In the genomic region with DNA sequence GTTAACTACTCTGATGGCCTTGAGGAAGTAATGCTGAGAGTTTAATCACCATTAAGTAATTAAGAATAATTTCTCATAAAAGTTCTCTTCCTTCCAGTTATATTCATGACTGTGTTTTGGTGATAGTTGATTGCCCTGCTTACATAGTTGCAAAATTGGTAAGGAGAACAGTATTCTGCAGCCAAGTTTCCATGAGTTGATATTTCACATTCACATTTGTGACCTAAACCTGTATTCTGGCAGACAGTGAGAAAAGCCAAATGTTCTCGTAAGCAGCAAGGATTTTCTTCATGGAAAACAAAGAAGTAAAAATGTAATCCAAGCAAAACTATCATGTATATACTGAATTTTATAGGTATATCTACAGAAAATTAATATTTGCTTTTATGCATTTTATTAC, we compare ENCODE assay signal across 16 cellular contexts.
DNase-seq lines count a peak whose midpoint lies in the region; ATAC-seq and TF ChIP-seq lines count a peak whose summit lies in the region.
"Had no signal": no experiment of that assay in that cellular context is flagged by ENCODE, and none has a peak within 500 bp of the region (broad histone marks: within the 10 kb centered on the region; RNA-seq: fewer than 3 reads in every experiment).

No MANE protein-coding gene starts in this region.

- in situ Hi-C loops in transverse colon (cut with MboI; ENCODE audit: low pct_ligation_motif_present in 1 of 4, low pct_unique_long_range_greater_than_20kb in 1 of 4, low sequenced_read_pairs in 3 of 4): loop anchor here in 3 of 4 donors (25.0 kb wide), 2 partner anchors 552 to 1002 kb away; no protein-coding TSS in a partner anchor

- H3K36me3 ChIP-seq in right atrium auricular region (no peaks in the 10 kb centered on the region), gastroesophageal sphincter (no peaks in the 10 kb centered on the region), muscle layer of colon (ENCODE audit: insufficient read depth, low read length) (no peaks in the 10 kb centered on the region), transverse colon (no peaks in the 10 kb centered on the region)
- H3K36me3 ChIP-seq: BE2C had no signal

- no peaks in the 10 kb centered on the region for H3K27me3 ChIP-seq in right atrium auricular region
- no peaks in the 10 kb centered on the region for H3K27me3 ChIP-seq in gastroesophageal sphincter
- no peaks in the 10 kb centered on the region for H3K27me3 ChIP-seq in muscle layer of colon (ENCODE audit: control insufficient read depth in 1 of 2, insufficient read depth in 2 of 2, low read length in 2 of 2)
- H3K27me3 ChIP-seq in transverse colon: no peaks in the 10 kb centered on the region
- H3K27me3 ChIP-seq: BE2C had no signal

- H3K4me3 ChIP-seq in right atrium auricular region: no peak overlapping the region
- no peak overlapping the region for H3K4me3 ChIP-seq in gastroesophageal sphincter
- no peak overlapping the region for H3K4me3 ChIP-seq in muscle layer of colon (ENCODE audit: low read depth in 1 of 2, low read length in 2 of 2)
- H3K4me3 ChIP-seq in transverse colon: no peak overlapping the region

- H3K27ac ChIP-seq in right atrium auricular region (peak overlapping the region in 1 of 2 donors; percentile 10), gastroesophageal sphincter (peak overlapping the region in 3 of 4 donors; percentile 57 to 70 (median 59)), muscle layer of colon (ENCODE audit: low read depth, low read length) (peak overlapping the region; percentile 3), transverse colon (peak overlapping the region in 3 of 4 donors; percentile 30 to 72 (median 42))

- TF ChIP-seq POLR2A in gastroesophageal sphincter (IDR thresholded peaks at IDR 0.05) (no peak), transverse colon (IDR thresholded peaks at IDR 0.05) (no peak)

- intact Hi-C loops in Right ventricle myocardium superior (cut with DNase I): no loop called here
- intact Hi-C loops in transverse colon (cut with DNase I; ENCODE audit: low total_unique reads): no loop called here

- DNase-seq in Right ventricle myocardium superior (no peak), right atrium auricular region (ENCODE audit: low spot score) (no peak), transverse colon (no peak), NCI-H1694 (lab: John Stamatoyannopoulos, UW) (no peak)
- DNase-seq: 8988T; BE2C; CD4-positive, alpha-beta T cell; KG1; NCI-H1436 treated with DMSO at 0.1 percent for 48 hours; NCI-H2081 treated with DMSO at 0.1 percent for 48 hours; NCI-H510A; NCI-H774 had no signal

- H3K9me3 ChIP-seq in right atrium auricular region: no peaks in the 10 kb centered on the region
- H3K9me3 ChIP-seq in gastroesophageal sphincter: no peaks in the 10 kb centered on the region
- no peaks in the 10 kb centered on the region for H3K9me3 ChIP-seq in muscle layer of colon (ENCODE audit: low read length)
- no peaks in the 10 kb centered on the region for H3K9me3 ChIP-seq in transverse colon
- H3K9me3 ChIP-seq: BE2C had no signal

- peak; percentile 86 for ATAC-seq in Right ventricle myocardium superior (ENCODE audit: poor library complexity)
- ATAC-seq in gastroesophageal sphincter: peak; percentile 71
- no peak for ATAC-seq in HG03045 (IDR thresholded peaks at IDR 0.05; ENCODE audit: unreplicated experiment)
- ATAC-seq in HG03025 (IDR thresholded peaks at IDR 0.05; ENCODE audit: low FRiP score, unreplicated experiment): no peak

- no peak overlapping the region for H3K9ac ChIP-seq in muscle layer of colon (ENCODE audit: low read length)

- WGBS in gastroesophageal sphincter (ENCODE audit: low coverage in 1 of 2), 2 donors: 12 to 44% methylated on average over 1 of the region's 1 CpG
- WGBS in transverse colon (ENCODE audit: low coverage in 1 of 2), 2 donors: 53 to 63% methylated on average over 1 of the region's 1 CpG

- TF ChIP-seq EP300 in gastroesophageal sphincter (IDR thresholded peaks at IDR 0.05) (no peak), transverse colon (IDR thresholded peaks at IDR 0.05; ENCODE audit: low read depth) (no peak)

- no peak for TF ChIP-seq CTCF in right atrium auricular region (IDR thresholded peaks at IDR 0.05)
- TF ChIP-seq CTCF in gastroesophageal sphincter (IDR thresholded peaks at IDR 0.05): no peak
- no peak for TF ChIP-seq CTCF in transverse colon (IDR thresholded peaks at IDR 0.05)

- no peaks in the 10 kb centered on the region for H3K4me1 ChIP-seq in right atrium auricular region
- H3K4me1 ChIP-seq in gastroesophageal sphincter: peaks cover 0 to 35% (median 7%) of the 10 kb centered on the region in 3 donors
- H3K4me1 ChIP-seq in muscle layer of colon (ENCODE audit: insufficient read depth, low read length): peaks cover 19% of the 10 kb centered on the region
- H3K4me1 ChIP-seq in transverse colon: peaks cover 0 to 5% (median 0%) of the 10 kb centered on the region in 4 donors
- H3K4me1 ChIP-seq: BE2C had no signal

Comparison
In these comparisons a context has a peak if more than half of its experiments do, and no peak if none do; other contexts are left out.
1. ATAC-seq: peak in Right ventricle myocardium superior (single experiment) and gastroesophageal sphincter (single experiment); none in HG03045 (single experiment) and HG03025 (single experiment).